1 cellular context compared by ENCODE assay signal in the genomic region with DNA sequence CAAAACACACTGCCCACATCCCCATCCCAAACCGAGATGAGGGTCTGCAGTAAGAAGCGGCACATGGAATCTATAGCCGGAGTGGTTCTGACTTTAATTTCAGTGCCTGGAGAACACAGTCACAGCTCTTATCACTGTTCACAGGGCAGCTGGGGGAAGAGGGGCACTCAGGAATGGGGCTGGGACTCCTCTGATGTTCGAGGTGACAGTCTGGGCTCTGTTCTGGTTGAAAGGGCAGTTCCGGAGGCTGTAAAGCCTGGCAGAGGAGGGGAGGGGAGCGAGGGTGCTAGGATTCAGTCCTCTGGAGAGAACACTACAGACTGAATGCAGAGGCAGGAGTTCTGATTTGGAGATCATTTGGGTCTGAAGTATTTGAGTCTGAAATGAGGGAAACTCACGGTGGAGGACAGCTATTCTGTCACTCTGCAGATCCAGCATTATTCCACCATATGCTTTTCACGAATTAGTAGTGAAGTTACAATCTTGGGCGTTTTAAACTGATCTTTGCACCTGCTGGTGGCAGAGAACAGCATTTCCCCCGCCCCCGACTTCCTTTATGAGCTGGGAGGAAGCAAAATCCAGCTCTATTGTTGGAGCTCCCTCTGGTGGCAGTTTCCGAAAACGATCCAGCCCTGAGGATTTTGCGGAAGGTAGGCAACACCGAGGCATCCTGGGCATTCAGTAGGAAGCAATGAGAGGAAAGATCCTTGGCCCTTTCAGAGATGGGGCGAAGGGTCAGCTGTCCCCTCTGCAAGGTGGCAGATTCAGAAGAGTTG.
TF ChIP-seq lines count a peak whose summit lies in the region.

No MANE protein-coding gene starts in this region.

TF ChIP-seq in IMR-90, 13 proteins besides CTCF, POLR2A, EP300 and RAD21:
- no peak for TF ChIP-seq FOS (IDR thresholded peaks at IDR 0.05; ENCODE audit: low read depth, low read length)
- no peak for TF ChIP-seq MAFK (IDR thresholded peaks at IDR 0.05; ENCODE audit: low read depth, low read length)
- TF ChIP-seq SMC3 (IDR thresholded peaks at IDR 0.05; ENCODE audit: low read depth, low read length): peak; percentile 70
